Comparison of ENCODE assay signal across 19 cellular contexts in genomic region chr7:16684935-16685334, GRCh38. TPM values are rescaled to one million over a fixed set of nuclear protein-coding genes. Genes with fewer than 3 reads are reported as not detected.
DNase-seq lines count a peak whose midpoint lies in the region; ATAC-seq and TF ChIP-seq lines count a peak whose summit lies in the region.
"Had no signal": no experiment of that assay in that cellular context is flagged by ENCODE, and none has a peak within 500 bp of the region (broad histone marks: within the 10 kb centered on the region; RNA-seq: fewer than 3 reads in every experiment).

No MANE protein-coding gene starts in this region.

- peak overlapping the region; percentile 67 for H3K27ac Mint-ChIP-seq in CD4-positive, alpha-beta T cell

- H3K4me2 ChIP-seq in hepatocyte = no peak overlapping the region
- H3K4me2 ChIP-seq: BLaER1 had no signal

- no peaks in the 10 kb centered on the region for H3K4me1 ChIP-seq in hepatocyte (ENCODE audit: insufficient read depth)
- H3K4me1 ChIP-seq: BLaER1, tibial artery had no signal

- no peaks in the 10 kb centered on the region for H3K9me3 ChIP-seq in CD4-positive, alpha-beta T cell (ENCODE audit: control insufficient read depth, low read length)
- H3K9me3 ChIP-seq in hepatocyte (ENCODE audit: low read depth) = no peaks in the 10 kb centered on the region
- H3K9me3 ChIP-seq: BLaER1, tibial artery had no signal

- peaks cover 74% of the 10 kb centered on the region for H3K36me3 Mint-ChIP-seq in CD4-positive, alpha-beta T cell (ENCODE audit: low read depth)

- H3K36me3 ChIP-seq in hepatocyte (replicated peaks; ENCODE audit: insufficient read depth, low read depth) = peaks cover 3% of the 10 kb centered on the region

- H3K4me3 ChIP-seq in hepatocyte (no peak overlapping the region), lower leg skin (ENCODE audit: low read depth, poor library complexity, severe bottlenecking) (no peak overlapping the region)
- H3K4me3 ChIP-seq: BLaER1, skin epidermis, tibial artery had no signal

- no peak for DNase-seq in CD4-positive, alpha-beta T cell
- peak; percentile 31 for DNase-seq in EH (ENCODE audit: low read depth)
- no peak for DNase-seq in hepatocyte (ENCODE audit: low spot score)
- no peak for DNase-seq in omental fat pad (ENCODE audit: low spot score)
- no peak for DNase-seq in lower leg skin (ENCODE audit: low spot score in 2 of 2)
- no peak for DNase-seq in cortex of kidney (lab: John Stamatoyannopoulos, UW)
- DNase-seq: amniotic stem cell, foreskin keratinocyte, KBM-7, NCI-H1417 treated with DMSO at 0.1 percent for 48 hours, NCI-H2171 treated with DMSO at 0.1 percent for 48 hours, NCI-H82, tibial artery had no signal

- H3K4me3 Mint-ChIP-seq in CD4-positive, alpha-beta T cell = no peak overlapping the region
- H3K4me3 Mint-ChIP-seq: central memory CD8-positive, alpha-beta T cell had no signal

- H3K27me3 Mint-ChIP-seq in CD4-positive, alpha-beta T cell = no peaks in the 10 kb centered on the region
- H3K27me3 Mint-ChIP-seq: central memory CD8-positive, alpha-beta T cell; progenitor cell of endocrine pancreas had no signal

- CTCF ChIA-PET in CD4-positive, alpha-beta T cell (lab: Charles Lee) = no interaction called here

- peak; percentile 46 for ATAC-seq in CD4-positive, alpha-beta T cell (ENCODE audit: poor library complexity)
- no peak for ATAC-seq in omental fat pad (ENCODE audit: low FRiP score)
- no peak for ATAC-seq in HG03045 (IDR thresholded peaks at IDR 0.05; ENCODE audit: unreplicated experiment)
- ATAC-seq: foreskin keratinocyte had no signal

- no peak for TF ChIP-seq POLR2A in lower leg skin (IDR thresholded peaks at IDR 0.05)

- POLR2A ChIA-PET in CD4-positive, alpha-beta T cell (lab: Charles Lee) = interaction anchor here (1.4 to 2.9 kb wide), 2 partner anchors 22 to 39 kb away, joined by 4 to 13 read pairs; partner anchors contain the start of genes ANKMY2 and BZW2

- intact Hi-C loops in CD4-positive, alpha-beta T cell (cut with DNase I, micrococcal nuclease) = no loop called here
- intact Hi-C loops in lower leg skin (cut with DNase I; ENCODE audit: low total_unique reads) = no loop called here

- H3K4me1 Mint-ChIP-seq in CD4-positive, alpha-beta T cell (ENCODE audit: low read depth) = peaks cover 28% of the 10 kb centered on the region

- no peaks in the 10 kb centered on the region for H3K9me3 Mint-ChIP-seq in CD4-positive, alpha-beta T cell
- H3K9me3 Mint-ChIP-seq: central memory CD8-positive, alpha-beta T cell had no signal

- no peaks in the 10 kb centered on the region for H3K9me2 ChIP-seq in hepatocyte (replicated peaks; ENCODE audit: insufficient read depth)

- 59% methylated on average over 2 of the region's 2 CpGs for WGBS in hepatocyte (ENCODE audit: low lambda C conversion rate, missing lambda C conversion rate)
- WGBS in lower leg skin, 2 donors = 68 to 70% methylated on average over 2 of the region's 2 CpGs

- no peaks in the 10 kb centered on the region for H4K20me1 ChIP-seq in hepatocyte (ENCODE audit: insufficient read depth, poor library complexity, severe bottlenecking)

- no peak for TF ChIP-seq CTCF in CD4-positive, alpha-beta T cell (IDR thresholded peaks at IDR 0.05)
- TF ChIP-seq CTCF in VCaP (conservative IDR thresholded peaks at IDR 0.05) = no peak
- no peak for TF ChIP-seq CTCF in hepatocyte (IDR thresholded peaks at IDR 0.05; ENCODE audit: poor library complexity)
- no peak for TF ChIP-seq CTCF in omental fat pad (IDR thresholded peaks at IDR 0.05)
- no peak for TF ChIP-seq CTCF in lower leg skin (IDR thresholded peaks at IDR 0.05)

- no peak overlapping the region for H2AFZ ChIP-seq in hepatocyte

- H3K27me3 ChIP-seq in CD4-positive, alpha-beta T cell (ENCODE audit: control insufficient read depth, insufficient read depth, low read length) = no peaks in the 10 kb centered on the region
- H3K27me3 ChIP-seq in hepatocyte = no peaks in the 10 kb centered on the region
- H3K27me3 ChIP-seq: BLaER1, foreskin keratinocyte, tibial artery had no signal

- H3K27ac ChIP-seq in CD4-positive, alpha-beta T cell (ENCODE audit: low read depth, low read length) = peak overlapping the region; percentile 13
- H3K27ac ChIP-seq in VCaP = peak overlapping the region; percentile 5; the same call in 1 of the 2 replicates
- peak overlapping the region; percentile 22 for H3K27ac ChIP-seq in hepatocyte
- H3K27ac ChIP-seq: BLaER1, foreskin keratinocyte, skin epidermis, tibial artery had no signal

- peaks cover 3% of the 10 kb centered on the region for H3K79me2 ChIP-seq in hepatocyte

RNA-seq across cellular contexts. Expression of gene BZW2, which starts 39.0 kb away (rescaled TPM):
- 10 to 100 TPM; 15.1 to 17.2 TPM for total RNA-seq in CD4-positive, alpha-beta T cell
- total RNA-seq in hepatocyte (96.7 and 97.7 TPM in 2 replicates), omental fat pad (10 to 100 TPM; 44.9 to 92.7 (median 55.4) TPM), lower leg skin (10 to 100 TPM; 51.3 to 82.2 (median 68.0) TPM)
- 60.5 and 72.1 TPM in 2 replicates for polyA plus RNA-seq in hepatocyte

RNA-seq across cellular contexts. Expression of gene ANKMY2, which starts 39.4 kb away (rescaled TPM):
- total RNA-seq in CD4-positive, alpha-beta T cell = 1 to 10 TPM; 3.3 to 5.1 TPM
- total RNA-seq in hepatocyte (42.5 and 48.0 TPM in 2 replicates), omental fat pad (10 to 100 TPM in 3 of 4 donors, 1 to 10 TPM in 1; 7.4 to 15.9 (median 11.4) TPM), lower leg skin (10 to 100 TPM in 2 of 4 donors, 1 to 10 TPM in 2; 5.5 to 14.5 (median 9.9) TPM)
- 30.7 and 31.5 TPM in 2 replicates for polyA plus RNA-seq in hepatocyte
